In genomic region chr5:148524721-148525120, GRCh38 we compare ENCODE assay signal across 6 cellular contexts.
"Had no signal": no experiment of that assay in that cellular context is flagged by ENCODE, and none has a peak within 500 bp of the region (broad histone marks: within the 10 kb centered on the region; RNA-seq: fewer than 3 reads in every experiment).

No MANE protein-coding gene starts in this region.

- H3K4me3 ChIP-seq: GM23248, HAP-1 had no signal

- H3K27ac ChIP-seq: GM23248, HL-60 had no signal

- DNase-seq: GM23248, GOT3, H7, HFFc6 had no signal

- H3K4me1 ChIP-seq: HAP-1 had no signal

- H3K36me3 ChIP-seq: HAP-1 had no signal

- H3K9me3 ChIP-seq: HAP-1 had no signal
